Comparison of ENCODE assay signal across 20 cellular contexts in the genomic region with DNA sequence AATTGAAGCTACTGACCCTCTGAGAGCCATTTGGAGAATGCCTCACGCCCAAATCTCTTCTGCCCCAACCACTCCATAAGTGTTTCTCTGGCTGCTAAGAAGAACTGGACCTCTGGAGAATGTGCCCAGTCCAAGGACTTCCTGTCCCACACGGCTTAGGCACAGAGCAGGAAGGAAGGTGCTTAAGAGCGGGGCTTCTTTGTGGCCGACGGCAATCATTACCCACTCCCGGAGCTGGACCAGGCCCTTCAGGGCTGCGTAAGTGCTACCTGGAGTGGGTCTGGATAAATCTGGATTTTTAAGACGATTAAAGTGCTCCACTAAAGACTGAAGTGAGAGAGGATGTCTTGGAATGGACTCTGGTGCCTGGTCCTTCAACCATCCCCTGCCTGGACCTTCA. TPM values are rescaled to one million over a fixed set of nuclear protein-coding genes. Genes with fewer than 3 reads are reported as not detected.
DNase-seq lines count a peak whose midpoint lies in the region; ATAC-seq and TF ChIP-seq lines count a peak whose summit lies in the region.
"Had no signal": no experiment of that assay in that cellular context is flagged by ENCODE, and none has a peak within 500 bp of the region (broad histone marks: within the 10 kb centered on the region; RNA-seq: fewer than 3 reads in every experiment).

No MANE protein-coding gene starts in this region.

- H2BK120ac ChIP-seq in H9 (ENCODE audit: low read depth, low read length, poor library complexity, severe bottlenecking) = no peak overlapping the region
- H2BK120ac ChIP-seq in trophoblast cell (ENCODE audit: insufficient read depth, low read length, poor library complexity) = no peak overlapping the region

- H4K5ac ChIP-seq in H9 (ENCODE audit: insufficient read length, low read depth, low read length) = no peak overlapping the region

- H3K27ac ChIP-seq in H9 (ENCODE audit: insufficient read length, low read depth, low read length) (no peak overlapping the region), ascending aorta (peak overlapping the region; percentile 80 to 84), lung (ENCODE audit: low read depth in 1 of 2, low read length in 1 of 2) (no peak overlapping the region), trophoblast cell (ENCODE audit: low read depth, low read length) (no peak overlapping the region), brain microvascular endothelial cell (no peak overlapping the region)
- H3K27ac ChIP-seq: GM23248, Peyer's patch had no signal

- no peak overlapping the region for H3T11ph ChIP-seq in H9 (ENCODE audit: low read length)

- H3K27me3 ChIP-seq in H9 (ENCODE audit: insufficient read depth, low read length) (no peaks in the 10 kb centered on the region), ascending aorta (no peaks in the 10 kb centered on the region), lung (ENCODE audit: control insufficient read depth, insufficient read depth) (no peaks in the 10 kb centered on the region), trophoblast cell (ENCODE audit: insufficient read depth, low read length) (no peaks in the 10 kb centered on the region), brain microvascular endothelial cell (replicated peaks) (no peaks in the 10 kb centered on the region)
- H3K27me3 ChIP-seq: Peyer's patch had no signal

- H3K9ac ChIP-seq in H9 (ENCODE audit: extremely low read depth, insufficient read length, low read length) (no peak overlapping the region), trophoblast cell (ENCODE audit: low read length) (no peak overlapping the region)
- H3K9ac ChIP-seq: GM23248 had no signal

- H3K56ac ChIP-seq in H9 (ENCODE audit: insufficient read length, low read depth, low read length) = no peak overlapping the region

- no peak overlapping the region for H4K12ac ChIP-seq in trophoblast cell (ENCODE audit: low read depth, low read length)

- H3K23me2 ChIP-seq in H9 (ENCODE audit: insufficient read length, low read depth, low read length, poor library complexity, severe bottlenecking) = peaks cover 3% of the 10 kb centered on the region

- no peaks in the 10 kb centered on the region for H4K20me1 ChIP-seq in H9 (ENCODE audit: control insufficient read depth, insufficient read depth, insufficient read length)

- ATAC-seq in lung (ENCODE audit: insufficient read depth, low FRiP score) (no peak), GM18907 (IDR thresholded peaks at IDR 0.05; ENCODE audit: unreplicated experiment) (no peak)
- ATAC-seq: K562 had no signal

- H3K4me1 Mint-ChIP-seq in H9 = peaks cover 9 to 24% of the 10 kb centered on the region in 2 experiments

- H3K18ac ChIP-seq in H9 (ENCODE audit: insufficient read length, low read depth, low read length) = no peak overlapping the region
- H3K18ac ChIP-seq in trophoblast cell (ENCODE audit: low read length) = no peak overlapping the region

- H3K4me1 ChIP-seq in H9 (ENCODE audit: insufficient read depth, low read length) = no peaks in the 10 kb centered on the region; the same call in 1 of the 2 replicates
- H3K4me1 ChIP-seq in ascending aorta = peaks cover 4 to 12% of the 10 kb centered on the region in 2 donors
- H3K4me1 ChIP-seq in lung (ENCODE audit: control insufficient read depth in 2 of 2, insufficient read depth in 2 of 2, low read length in 2 of 2) = peaks cover 0 to 6% of the 10 kb centered on the region in 2 donors
- peaks cover 4% of the 10 kb centered on the region in 2 experiments for H3K4me1 ChIP-seq in trophoblast cell (ENCODE audit: control insufficient read depth in 1 of 2, insufficient read depth in 2 of 2, low read length in 2 of 2)

- DNase-seq in H9 = peak; percentile 27
- no peak for DNase-seq in ascending aorta (ENCODE audit: low spot score in 2 of 2)
- DNase-seq in lung (ENCODE audit: low spot score) = peak; percentile 53
- DNase-seq in trophoblast cell = no peak
- DNase-seq in iPS-NIHi7 (ENCODE audit: extremely low spot score) = no peak
- no peak for DNase-seq in brain microvascular endothelial cell
- no peak for DNase-seq in GOT3 (lab: John Stamatoyannopoulos, UW)
- DNase-seq: ACHN; Caco-2; GM23248; NCI-H1105 treated with DMSO at 0.1 percent for 48 hours; NCI-H1694; NCI-H2081 treated with DMSO at 0.1 percent for 48 hours; NCI-H510A; NCI-H748 treated with DMSO at 0.1 percent for 48 hours; NK-92 treated with Interleukin-12 subunit alpha and Interleukin-12 subunit beta, amount 100 ng/mL, for 24 hours; Peyer's patch had no signal

- H3K4me3 ChIP-seq in ascending aorta (no peak overlapping the region), lung (no peak overlapping the region), trophoblast cell (ENCODE audit: low read depth, low read length) (no peak overlapping the region), brain microvascular endothelial cell (ENCODE audit: low read depth, low read length) (no peak overlapping the region)
- H3K4me3 ChIP-seq: GM23248, K562, Peyer's patch had no signal

- no peak overlapping the region for H2BK15ac ChIP-seq in H9 (ENCODE audit: low read depth, low read length)

- no peak overlapping the region for H4K91ac ChIP-seq in H9 (ENCODE audit: insufficient read length, low read depth, low read length)
- no peak overlapping the region for H4K91ac ChIP-seq in trophoblast cell (ENCODE audit: low read depth, low read length)

- H3K36me3 Mint-ChIP-seq in H9 (ENCODE audit: insufficient read depth in 1 of 3, low read depth in 3 of 3) = no peaks in the 10 kb centered on the region

- TF ChIP-seq CTCF in H9 (conservative IDR thresholded peaks at IDR 0.05) (no peak), ascending aorta (IDR thresholded peaks at IDR 0.05) (no peak), lung (IDR thresholded peaks at IDR 0.05; ENCODE audit: control extremely low read depth, extremely low read depth) (no peak), brain microvascular endothelial cell (IDR thresholded peaks at IDR 0.05; ENCODE audit: low read depth, low read length, missing control alignments) (no peak)

- no peak overlapping the region for H2BK20ac ChIP-seq in H9 (ENCODE audit: low read depth, low read length, poor library complexity, severe bottlenecking)

- no peak overlapping the region for H3K27ac Mint-ChIP-seq in H9

- H3K9me3 Mint-ChIP-seq in H9 = 0 out of 5 replicates have a peak, but pooled peaks cover 0 to 2% of the 10 kb centered on the region in 2 experiments

- H3K23ac ChIP-seq in H9 (ENCODE audit: insufficient read length, low read depth, low read length) = no peak overlapping the region
- no peak overlapping the region for H3K23ac ChIP-seq in trophoblast cell (ENCODE audit: low read length)

- H3K9me3 ChIP-seq in H9 (ENCODE audit: control insufficient read depth, low read depth, low read length) (no peaks in the 10 kb centered on the region), ascending aorta (no peaks in the 10 kb centered on the region), lung (ENCODE audit: control insufficient read depth in 2 of 2, insufficient read depth in 1 of 2, low read length in 1 of 2) (no peaks in the 10 kb centered on the region), trophoblast cell (ENCODE audit: insufficient read depth, low read depth, low read length) (no peaks in the 10 kb centered on the region)
- H3K9me3 ChIP-seq: Caco-2, Peyer's patch had no signal

- H2BK5ac ChIP-seq in H9 (ENCODE audit: insufficient read length, low read length) (no peak overlapping the region), trophoblast cell (ENCODE audit: low read depth, low read length, poor library complexity) (no peak overlapping the region)

- no peak overlapping the region for H2BK12ac ChIP-seq in H9 (ENCODE audit: insufficient read length, low read depth, low read length)
- peak overlapping the region; percentile 27 for H2BK12ac ChIP-seq in trophoblast cell (ENCODE audit: low read length)

- no peak overlapping the region for H3K4ac ChIP-seq in H9 (ENCODE audit: low read depth, low read length)
- H3K4ac ChIP-seq in trophoblast cell (ENCODE audit: low read depth, low read length) = no peak overlapping the region

- H4K8ac ChIP-seq in H9 (replicated peaks; ENCODE audit: insufficient read length, low read depth, low read length) = no peak overlapping the region
- no peak overlapping the region for H4K8ac ChIP-seq in trophoblast cell (ENCODE audit: low read depth, low read length)

- H2AFZ ChIP-seq in H9 (ENCODE audit: low read length) (no peak overlapping the region), trophoblast cell (ENCODE audit: insufficient read depth, low read length, poor library complexity) (no peak overlapping the region)
- H2AFZ ChIP-seq: GM23248 had no signal

- intact Hi-C loops in ascending aorta (cut with DNase I) = loop anchor here (5.0 kb wide), 1 partner anchor 36 kb away; no protein-coding TSS in a partner anchor

- in situ Hi-C loops in brain microvascular endothelial cell (cut with HindIII; ENCODE audit: low pct_ligation_motif_present, low sequenced_read_pairs) = no loop called here

- peaks cover 19% of the 10 kb centered on the region for H3K27me3 Mint-ChIP-seq in H9 (ENCODE audit: low read depth)

- no peak overlapping the region for H3K4me3 Mint-ChIP-seq in H9

- WGBS in H9 (ENCODE audit: extremely low coverage, insufficient read length, low lambda C conversion rate) = no CpG with 5 or more reads among the region's 8 CpGs
- 52 to 65% methylated on average over 8 of the region's 8 CpGs for WGBS in lung, 2 donors
- no CpG with 5 or more reads among the region's 8 CpGs for WGBS in trophoblast cell (ENCODE audit: extremely low coverage, insufficient coverage, insufficient read length)

- H3K4me2 ChIP-seq in H9 (ENCODE audit: insufficient read depth, insufficient read length, low read length) = no peak overlapping the region
- no peak overlapping the region for H3K4me2 ChIP-seq in trophoblast cell (ENCODE audit: low read length)

- H3K36me3 ChIP-seq in ascending aorta (no peaks in the 10 kb centered on the region), lung (ENCODE audit: control insufficient read depth in 2 of 2, insufficient read depth in 2 of 2, low read length in 2 of 2) (no peaks in the 10 kb centered on the region), trophoblast cell (ENCODE audit: control insufficient read depth in 1 of 2, insufficient read depth in 2 of 2, low read length in 2 of 2) (no peaks in the 10 kb centered on the region), brain microvascular endothelial cell (replicated peaks) (no peaks in the 10 kb centered on the region)
- H3K36me3 ChIP-seq: Peyer's patch had no signal

- H2AK5ac ChIP-seq in H9 (ENCODE audit: insufficient read length, low read length) = no peak overlapping the region
- H2AK5ac ChIP-seq in trophoblast cell (ENCODE audit: low read length) = no peak overlapping the region

- H3K14ac ChIP-seq in H9 (ENCODE audit: insufficient read depth, low read length) (no peak overlapping the region), trophoblast cell (ENCODE audit: low read length) (no peak overlapping the region)

- H3K79me2 ChIP-seq in H9 (ENCODE audit: insufficient read depth, low read length) = no peaks in the 10 kb centered on the region
- no peaks in the 10 kb centered on the region for H3K79me2 ChIP-seq in trophoblast cell (ENCODE audit: control insufficient read depth, insufficient read depth, low read length, poor library complexity)

- no peaks in the 10 kb centered on the region for H3K79me1 ChIP-seq in H9 (ENCODE audit: insufficient read depth, low read depth, low read length, poor library complexity, severe bottlenecking)
- H3K79me1 ChIP-seq in trophoblast cell (ENCODE audit: low read length) = peaks cover 22% of the 10 kb centered on the region

RNA-seq across cellular contexts. Expression of gene CCDC42, which starts 1.8 kb away (rescaled TPM):
- total RNA-seq in H9 (2021) (not detected in 2 replicates), ascending aorta (not detected), lung (under 1 TPM in 1 of 2 donors, not detected in 1; 0.15 TPM)
- under 1 TPM in 1 of 2 donors, not detected in 1; 0.05 TPM for polyA plus RNA-seq in lung
- 0.19 and 0.25 TPM in 2 replicates for polyA plus RNA-seq in trophoblast cell (2013)
- total RNA-seq: Caco-2, GM23248, K562, Peyer's patch, SK-MEL-5 had no signal
- polyA plus RNA-seq: GM23248, K562 had no signal

RNA-seq across cellular contexts. Expression of gene SPDYE4, which starts 15.5 kb away (rescaled TPM):
- total RNA-seq in H9 (2021) (not detected in 2 replicates), ascending aorta (not detected), lung (not detected)
- not detected for polyA plus RNA-seq in lung
- not detected in 2 replicates for polyA plus RNA-seq in trophoblast cell (2013)
- total RNA-seq: Caco-2, GM23248, K562, Peyer's patch, SK-MEL-5 had no signal
- polyA plus RNA-seq: GM23248, K562 had no signal

RNA-seq across cellular contexts. Expression of gene MFSD6L, which starts 56.3 kb away (rescaled TPM):
- total RNA-seq in H9 (2021) = 2.1 TPM in 2 replicates
- not detected for total RNA-seq in ascending aorta
- 1 to 10 TPM in 1 of 2 donors, under 1 TPM in 1; 0.68 to 2.1 TPM for total RNA-seq in lung
- polyA plus RNA-seq in lung = 1 to 10 TPM in 1 of 2 donors, under 1 TPM in 1; 0.85 to 1.4 TPM
- 0.48 and 0.56 TPM in 2 replicates for polyA plus RNA-seq in trophoblast cell (2013)
- total RNA-seq: Caco-2, GM23248, K562, SK-MEL-5 had no signal
- polyA plus RNA-seq: GM23248, K562 had no signal

Comparison
In these comparisons a context has a peak if more than half of its experiments do, and no peak if none do; other contexts are left out.
1. DNase-seq: peak in H9 (single experiment) and lung (single experiment); none in ascending aorta (0 of 2), trophoblast cell (0 of 2), iPS-NIHi7 (single experiment), brain microvascular endothelial cell (single experiment) and GOT3 (single experiment).
2. H3K27ac ChIP-seq: peak in ascending aorta (2 of 2); none in H9 (single experiment), lung (0 of 2), trophoblast cell (single experiment) and brain microvascular endothelial cell (single experiment).